In the genomic region with DNA sequence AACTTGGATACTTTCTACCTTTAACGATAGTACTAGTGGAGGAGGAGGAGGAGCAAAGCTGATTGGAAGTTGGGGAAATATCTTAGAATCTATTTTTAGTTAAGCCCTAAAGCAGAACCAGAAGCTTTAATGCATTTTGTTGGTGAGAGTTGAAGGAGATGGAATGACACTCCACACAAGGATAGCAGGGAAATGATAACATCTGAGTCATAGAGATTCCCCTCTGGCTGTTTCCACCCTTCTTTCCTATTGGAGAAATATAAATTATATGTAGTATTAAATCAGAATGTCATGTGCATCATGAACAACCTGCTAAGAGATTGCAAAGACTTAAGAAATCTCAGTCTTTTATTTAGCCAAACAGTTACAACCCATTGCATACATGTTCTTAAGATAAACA, we compare ENCODE assay signal across 19 cellular contexts.
"Had no signal": no experiment of that assay in that cellular context is flagged by ENCODE, and none has a peak within 500 bp of the region (broad histone marks: within the 10 kb centered on the region; RNA-seq: fewer than 3 reads in every experiment).

No MANE protein-coding gene starts in this region.

- H3K27ac ChIP-seq: SJCRH30 had no signal

- ATAC-seq: HepG2, Panc1, Right ventricle myocardium inferior, SK-N-SH treated with all-trans-retinoic acid at 6 μM for 48 hours had no signal

- H3K4me1 ChIP-seq: SJCRH30 had no signal

- DNase-seq: IMR-90, Karpas-422, KG1, MM.1S, NCI-H1092 treated with DMSO at 0.1 percent for 48 hours, NCI-H1436, NCI-H187, NCI-H2029, NCI-H2081 treated with DMSO at 0.1 percent for 48 hours, NCI-H2171, NCI-H524 treated with DMSO at 0.1 percent for 48 hours, NCI-H69, NCI-H774, SHP77 treated with DMSO at 0.1 percent for 48 hours, SJCRH30 had no signal
